27 cellular contexts compared by ENCODE assay signal in the genomic region with DNA sequence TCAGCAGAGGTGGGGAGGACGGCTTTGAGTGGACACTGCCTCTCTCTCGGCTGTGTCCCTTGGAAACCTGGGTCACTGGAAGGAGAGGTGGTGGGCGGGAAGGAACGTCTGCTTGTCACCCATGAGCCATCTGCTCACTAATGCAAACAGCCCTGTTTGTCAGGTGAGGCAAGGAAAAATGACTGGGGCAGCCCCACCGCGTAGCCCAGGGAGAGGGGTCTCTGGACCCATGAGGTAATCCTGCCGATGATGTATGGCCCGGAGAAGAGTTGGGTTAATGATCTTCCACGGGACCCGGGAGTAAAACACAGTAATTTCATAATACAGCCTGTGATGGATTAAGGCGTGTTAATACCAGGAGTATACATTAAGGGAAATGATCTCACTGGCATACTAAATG.
"Had no signal": no experiment of that assay in that cellular context is flagged by ENCODE, and none has a peak within 500 bp of the region (broad histone marks: within the 10 kb centered on the region; RNA-seq: fewer than 3 reads in every experiment).

No MANE protein-coding gene starts in this region.

- H3K4me1 ChIP-seq: stomach, suprapubic skin, testis, thyroid gland, tibial artery, tibial nerve, transverse colon, upper lobe of left lung, upper lobe of right lung, uterus, vagina had no signal

- H3K9me3 ChIP-seq: stomach, suprapubic skin, testis, thoracic aorta, thyroid gland, tibial artery, tibial nerve, transverse colon, upper lobe of left lung, upper lobe of right lung, uterus, vagina had no signal

- H3K27me3 ChIP-seq: suprapubic skin, testis, thyroid gland, tibial artery, tibial nerve, transverse colon, upper lobe of left lung, upper lobe of right lung, uterus, vagina had no signal

- H3K4me3 ChIP-seq: stomach, suprapubic skin, testis, thoracic aorta, thyroid gland, tibial artery, tibial nerve, transverse colon, upper lobe of left lung, upper lobe of right lung, uterus, vagina had no signal

- H3K36me3 ChIP-seq: stomach, suprapubic skin, thoracic aorta, thyroid gland, tibial artery, tibial nerve, transverse colon, upper lobe of left lung, upper lobe of right lung, uterus, vagina had no signal

- DNase-seq: stimulated activated CD4-positive, alpha-beta T cell treated with anti-CD3 and anti-CD28 coated beads, Interleukin-2, amount 100 ng/mL, for 48 hours; stimulated activated CD4-positive, alpha-beta T cell treated with anti-CD3 and anti-CD28 coated beads, Interleukin-4, amount 100 ng/mL, for 1 hour; stimulated activated CD4-positive, alpha-beta T cell treated with anti-CD3 and anti-CD28 coated beads, Interleukin-4, amount 100 ng/mL, for 24 hours; stimulated activated CD4-positive, alpha-beta T cell treated with anti-CD3 and anti-CD28 coated beads, Interleukin-4, amount 100 ng/mL, for 4 hours; stimulated activated CD8-positive, alpha-beta memory T cell treated with anti-CD3 and anti-CD28 coated beads, Interleukin-4, amount 100 ng/mL, for 48 hours; stimulated activated naive B cell treated with anti-CD40 and anti-IgM and Interleukin-4, amounts not matched to agents 10 μg/mL and 1 μg/mL and 100 μg/mL, for 72 hours; stimulated activated naive CD4-positive, alpha-beta T cell; stimulated activated naive CD4-positive, alpha-beta T cell treated with Interleukin-2 at 50 U/mL for 16 hours; stimulated activated naive CD8-positive, alpha-beta T cell treated with anti-CD3 and anti-CD28 coated beads, Interleukin-15, amount 100 ng/mL, for 72 hours; stimulated activated naive CD8-positive, alpha-beta T cell treated with anti-CD3 and anti-CD28 coated beads, Interleukin-15, Interleukin-2, amounts not matched to agents 100 U/mL and 50 U/mL, for 24 hours; stomach; substantia nigra; testis; thyroid gland; tibial artery; transverse colon; trophoblast cell; upper lobe of left lung; upper lobe of right lung; uterus had no signal

- FAIRE-seq: urothelium cell line had no signal

- ATAC-seq: stimulated activated effector memory CD8-positive, alpha-beta T cell treated with anti-CD3 and anti-CD28 coated beads, Interleukin-12 subunit alpha, Interleukin-12 subunit beta, amount 100 ng/mL, for 72 hours; stimulated activated memory B cell treated with anti-CD40 and anti-IgM and Interleukin-4, amounts not matched to agents 10 μg/mL and 1 μg/mL and 100 μg/mL, for 72 hours; stimulated activated naive B cell treated with anti-CD40 and anti-IgM and Interleukin-4, amounts not matched to agents 10 μg/mL and 1 μg/mL and 100 μg/mL, for 72 hours; stimulated activated naive CD8-positive, alpha-beta T cell treated with anti-CD3 and anti-CD28 coated beads, Interleukin-15, amount 100 ng/mL, for 72 hours; stimulated activated naive CD8-positive, alpha-beta T cell treated with anti-CD3 and anti-CD28 coated beads, Interleukin-15, Interleukin-2, amounts not matched to agents 100 U/mL and 50 U/mL, for 24 hours; upper lobe of right lung had no signal

- H3K27ac ChIP-seq: stomach, suprapubic skin, testis, thoracic aorta, thyroid gland, tibial artery, tibial nerve, transverse colon, upper lobe of left lung, upper lobe of right lung, uterus, vagina had no signal
